8 cellular contexts compared by ENCODE assay signal in the genomic region with DNA sequence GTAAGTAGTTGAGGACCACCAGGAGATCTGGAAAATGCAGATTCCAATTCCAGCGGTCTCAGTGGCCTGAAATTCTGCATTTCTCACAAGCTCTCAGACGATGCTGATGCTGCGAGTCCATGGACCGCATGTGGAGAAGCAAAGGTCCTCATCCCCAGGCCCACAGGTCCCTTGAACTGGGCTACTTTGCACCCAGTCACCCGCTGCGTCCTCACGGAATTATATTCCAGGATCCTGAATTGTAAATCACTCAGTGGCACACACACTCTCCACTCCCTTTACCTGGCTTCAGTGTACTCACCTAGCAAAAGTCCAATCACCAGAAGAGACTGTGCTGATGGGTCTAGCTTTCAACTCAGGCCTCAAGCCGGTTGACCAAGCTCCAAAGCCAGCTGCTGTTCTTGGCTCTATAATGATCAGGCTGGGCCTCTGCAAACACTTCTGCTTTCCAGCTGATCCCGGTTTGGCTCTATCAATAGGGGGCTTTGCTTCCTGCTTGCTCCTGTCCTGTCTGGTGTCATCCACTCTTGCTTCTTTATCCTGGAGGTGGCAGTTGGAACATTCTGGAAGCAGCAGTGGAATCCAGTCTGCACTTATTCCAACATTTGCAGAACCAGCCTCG.
DNase-seq lines count a peak whose midpoint lies in the region; ATAC-seq and TF ChIP-seq lines count a peak whose summit lies in the region.

No MANE protein-coding gene starts in this region.

- peak overlapping the region; percentile 90 for H3K4me3 Mint-ChIP-seq in stimulated activated naive CD8-positive, alpha-beta T cell treated with anti-CD3 and anti-CD28 coated beads, Interleukin-15, Interleukin-2, amounts not matched to agents 100 ng/mL and 50 ng/mL, for 24 hours
- H3K4me3 Mint-ChIP-seq in memory B cell, result peak overlapping the region; percentile 95

- peak overlapping the region; percentile 94 for H3K27ac Mint-ChIP-seq in stimulated activated naive CD8-positive, alpha-beta T cell treated with anti-CD3 and anti-CD28 coated beads, Interleukin-15, Interleukin-2, amounts not matched to agents 100 ng/mL and 50 ng/mL, for 24 hours
- peak overlapping the region; percentile 24 for H3K27ac Mint-ChIP-seq in memory B cell

- no peaks in the 10 kb centered on the region for H3K27me3 Mint-ChIP-seq in stimulated activated naive CD8-positive, alpha-beta T cell treated with anti-CD3 and anti-CD28 coated beads, Interleukin-15, Interleukin-2, amounts not matched to agents 100 ng/mL and 50 ng/mL, for 24 hours
- H3K27me3 Mint-ChIP-seq in memory B cell, result peaks cover 1% of the 10 kb centered on the region

- H3K9me3 Mint-ChIP-seq in stimulated activated naive CD8-positive, alpha-beta T cell treated with anti-CD3 and anti-CD28 coated beads, Interleukin-15, Interleukin-2, amounts not matched to agents 100 ng/mL and 50 ng/mL, for 24 hours, result no peaks in the 10 kb centered on the region
- peaks cover 2% of the 10 kb centered on the region for H3K9me3 Mint-ChIP-seq in memory B cell

- no peak for ATAC-seq in stimulated activated naive CD8-positive, alpha-beta T cell treated with anti-CD3 and anti-CD28 coated beads, Interleukin-15, Interleukin-2, amounts not matched to agents 100 U/mL and 50 U/mL, for 24 hours
- ATAC-seq in memory B cell (ENCODE audit: low read depth), result no peak
- no peak for ATAC-seq in HG02970 (IDR thresholded peaks at IDR 0.05; ENCODE audit: low FRiP score, unreplicated experiment)
- no peak for ATAC-seq in HG03025 (IDR thresholded peaks at IDR 0.05; ENCODE audit: low FRiP score, unreplicated experiment)
- ATAC-seq in HG02763 (IDR thresholded peaks at IDR 0.05; ENCODE audit: unreplicated experiment), result no peak

- peaks cover 50% of the 10 kb centered on the region for H3K4me1 Mint-ChIP-seq in stimulated activated naive CD8-positive, alpha-beta T cell treated with anti-CD3 and anti-CD28 coated beads, Interleukin-15, Interleukin-2, amounts not matched to agents 100 ng/mL and 50 ng/mL, for 24 hours (ENCODE audit: low read depth)
- H3K4me1 Mint-ChIP-seq in memory B cell, result peaks cover 27% of the 10 kb centered on the region

- in situ Hi-C loops in astrocyte of the cerebellum (cut with HindIII; ENCODE audit: low sequenced_read_pairs), result no loop called here

- no peak for TF ChIP-seq CTCF in astrocyte of the cerebellum (IDR thresholded peaks at IDR 0.05; ENCODE audit: low read depth, low read length, missing control alignments)

- peak overlapping the region; percentile 99 for H3K4me3 ChIP-seq in astrocyte of the cerebellum (ENCODE audit: low read depth, low read length)

- no peak for DNase-seq in stimulated activated naive CD8-positive, alpha-beta T cell treated with anti-CD3 and anti-CD28 coated beads, Interleukin-15, Interleukin-2, amounts not matched to agents 100 U/mL and 50 U/mL, for 24 hours
- DNase-seq in astrocyte of the cerebellum (ENCODE audit: low read depth) (no peak), memory B cell (ENCODE audit: low spot score in 2 of 2) (no peak), DMS153 (lab: John Stamatoyannopoulos, UW) (no peak)

- H3K36me3 Mint-ChIP-seq in stimulated activated naive CD8-positive, alpha-beta T cell treated with anti-CD3 and anti-CD28 coated beads, Interleukin-15, Interleukin-2, amounts not matched to agents 100 ng/mL and 50 ng/mL, for 24 hours (ENCODE audit: low read depth), result peaks cover 30% of the 10 kb centered on the region
- peaks cover 17% of the 10 kb centered on the region for H3K36me3 Mint-ChIP-seq in memory B cell
